Comparison of ENCODE assay signal across 8 cellular contexts in the genomic region with DNA sequence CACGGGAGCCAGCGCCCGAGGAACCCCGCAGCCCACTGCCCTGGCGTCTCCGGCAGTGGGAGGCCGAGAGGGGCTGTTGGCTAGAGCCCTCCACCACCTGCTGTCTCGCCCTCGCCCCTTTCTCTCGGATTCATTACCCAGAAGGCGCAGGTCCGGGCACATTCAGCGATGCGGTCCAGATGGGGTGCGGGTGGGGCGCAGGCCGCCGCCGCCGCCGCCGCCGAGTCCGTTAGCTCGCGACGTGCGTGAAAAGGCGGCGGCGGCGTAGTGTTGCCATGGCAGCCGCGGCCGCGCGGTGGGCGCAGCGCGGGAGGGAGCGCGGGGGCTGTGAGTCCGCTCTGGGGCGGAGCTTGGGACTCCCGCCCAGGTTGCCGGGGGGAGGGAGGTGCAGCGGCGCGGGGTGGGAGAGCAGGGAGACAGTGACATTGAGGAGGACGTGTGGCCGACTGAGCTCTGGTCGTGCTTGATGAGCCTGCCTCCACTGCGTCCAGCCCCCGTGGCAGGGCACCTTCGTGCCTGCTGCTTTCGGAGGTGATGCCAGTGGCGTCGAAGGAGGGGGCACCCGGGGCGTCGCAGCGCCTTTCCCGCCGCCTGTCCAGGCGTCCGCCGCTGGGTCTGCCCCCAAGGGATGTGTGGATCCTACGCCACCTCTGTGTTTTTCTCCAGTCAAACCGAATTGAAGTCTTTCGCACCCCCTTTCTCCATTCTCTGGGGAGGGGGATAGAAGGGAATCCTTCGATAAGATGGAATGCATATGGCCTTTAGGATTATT. TPM values are rescaled to one million over a fixed set of nuclear protein-coding genes. Genes with fewer than 3 reads are reported as not detected.
DNase-seq lines count a peak whose midpoint lies in the region; ATAC-seq and TF ChIP-seq lines count a peak whose summit lies in the region.

A gene (minus strand): TSS at position 358 of the 772 bp plus-strand sequence. CDS start 23,774 bp downstream, outside the sequence.

- no peaks in the 10 kb centered on the region for H3K27me3 ChIP-seq in NT2/D1 (ENCODE audit: insufficient read depth, insufficient read length)
- no peaks in the 10 kb centered on the region for H3K27me3 ChIP-seq in mucosa of rectum (ENCODE audit: control insufficient read depth in 2 of 2, insufficient read depth in 2 of 2, low read length in 2 of 2)

- no peak for TF ChIP-seq CTCF in epithelial cell of proximal tubule (conservative IDR thresholded peaks at IDR 0.05; ENCODE audit: low read depth, low read length)

- peak; percentile 41 for ATAC-seq in GM19467 (IDR thresholded peaks at IDR 0.05; ENCODE audit: unreplicated experiment)

- H3K4me1 ChIP-seq in NT2/D1 (ENCODE audit: insufficient read depth, insufficient read length) (no peaks in the 10 kb centered on the region), mucosa of rectum (ENCODE audit: control insufficient read depth in 2 of 2, insufficient read depth in 2 of 2, low read length in 2 of 2) (peaks cover 2 to 5% of the 10 kb centered on the region in 2 donors)

- H3K9ac ChIP-seq in NT2/D1 (ENCODE audit: insufficient read length, low read depth) (peak within 1 kb of the TSS; percentile 87), mucosa of rectum (ENCODE audit: low read depth in 1 of 2, low read length in 2 of 2) (peak within 1 kb of the TSS; percentile 61 to 75)

- peaks cover 3% of the 10 kb centered on the region for H3K36me3 ChIP-seq in NT2/D1 (ENCODE audit: insufficient read depth, insufficient read length, low read length)
- H3K36me3 ChIP-seq in mucosa of rectum (ENCODE audit: control insufficient read depth in 2 of 2, insufficient read depth in 2 of 2, low read length in 2 of 2), result no peaks in the 10 kb centered on the region

- H3K9me3 ChIP-seq in NT2/D1 (ENCODE audit: insufficient read depth, low read length), result no peaks in the 10 kb centered on the region
- H3K9me3 ChIP-seq in mucosa of rectum (ENCODE audit: control insufficient read depth in 2 of 2, low read length in 2 of 2), result no peaks in the 10 kb centered on the region

- H3K4me3 ChIP-seq in NT2/D1 (ENCODE audit: insufficient read length, low read depth) (peak within 1 kb of the TSS; percentile 75), epithelial cell of proximal tubule (ENCODE audit: low read depth, low read length) (peak within 1 kb of the TSS; percentile 84), mucosa of rectum (ENCODE audit: low read length in 2 of 2) (peak within 1 kb of the TSS; percentile 83 to 95)

- DNase-seq in Caki2 (ENCODE audit: low read depth) (peak; percentile 84), HT-29 (ENCODE audit: low spot score) (peak; percentile 9), NT2/D1 (ENCODE audit: low read depth, low spot score) (peak; percentile 28), activated T-cell treated with anti-CD3 and anti-CD28 coated beads for 1 hour (ENCODE audit: low read depth) (peak; percentile 53), epithelial cell of proximal tubule (ENCODE audit: low read depth) (no peak)
- DNase-seq in stimulated activated CD8-positive, alpha-beta memory T cell treated with anti-CD3 and anti-CD28 coated beads, Interleukin-4, amount 100 ng/mL, for 4 hours (ENCODE audit: low read depth in 2 of 2, low spot score in 1 of 2), result peak; percentile 35 to 56

- peak within 1 kb of the TSS; percentile 75 to 76 for H3K27ac ChIP-seq in mucosa of rectum (ENCODE audit: low read depth in 2 of 2, low read length in 2 of 2)

- in situ Hi-C loops in Caki2 (cut with HindIII; ENCODE audit: low pct_unique_long_range_greater_than_20kb, low sequenced_read_pairs), result no loop called here

RNA-seq across cellular contexts. Expression of the gene that starts here (rescaled TPM):
- total RNA-seq in Caki2 (2014; rRNA removed; shearing (Covaris generic); ENCODE audit: low replicate concordance), result 15.1 and 15.8 TPM in 2 replicates
- 0.05 and 1.2 TPM in 2 replicates for total RNA-seq in HT-29 (2014; rRNA removed; shearing (Covaris generic))
- 14.5 and 17.8 TPM in 2 replicates for total RNA-seq in epithelial cell of proximal tubule
